8 cellular contexts compared by ENCODE assay signal in the genomic region with DNA sequence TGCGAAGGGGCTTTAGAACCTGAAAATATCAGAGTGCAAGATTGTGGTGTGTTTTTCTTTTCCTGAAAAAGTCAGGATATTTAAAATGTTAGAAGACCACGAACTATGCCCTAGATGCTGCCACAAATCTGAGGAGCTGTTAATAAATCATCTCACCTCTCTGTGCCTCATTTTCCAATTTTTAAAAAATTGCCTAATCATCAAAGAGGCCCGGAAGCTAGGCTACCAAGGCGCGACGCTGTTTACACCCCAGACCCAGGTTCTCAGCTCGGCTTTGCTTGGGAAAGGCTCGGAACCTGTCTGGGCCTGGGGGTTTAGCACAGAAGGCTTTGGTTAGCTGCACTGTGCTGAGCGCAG.
A peak's percentile ranks its signal among the peaks of the same experiment; 100 is the strongest.
DNase-seq lines count a peak whose midpoint lies in the region; ATAC-seq and TF ChIP-seq lines count a peak whose summit lies in the region.

No MANE protein-coding gene starts in this region.

- peak overlapping the region in 1 of 2 donors; percentile 51 for H3K9ac ChIP-seq in mucosa of rectum (ENCODE audit: low read depth in 1 of 2, low read length in 2 of 2)

- in situ Hi-C loops in astrocyte of the spinal cord (cut with HindIII; ENCODE audit: low sequenced_read_pairs) (no loop called here), transverse colon (cut with MboI; ENCODE audit: low pct_ligation_motif_present in 1 of 4, low pct_unique_long_range_greater_than_20kb in 1 of 4, low sequenced_read_pairs in 3 of 4) (no loop called here)

- H3K27me3 ChIP-seq in heart left ventricle: peaks cover 0 to 60% (median 0%) of the 10 kb centered on the region in 9 donors
- no peaks in the 10 kb centered on the region for H3K27me3 ChIP-seq in right cardiac atrium (ENCODE audit: control insufficient read depth, insufficient read depth)
- peaks cover 8% of the 10 kb centered on the region in 2 donors for H3K27me3 ChIP-seq in mucosa of rectum (ENCODE audit: control insufficient read depth in 2 of 2, insufficient read depth in 2 of 2, low read length in 2 of 2)
- no peaks in the 10 kb centered on the region for H3K27me3 ChIP-seq in transverse colon

- H3K27me3 Mint-ChIP-seq in natural killer cell treated with Interleukin-12 subunit alpha and Interleukin-12 subunit beta and Interleukin-15 and Interleukin-18, amount 100 ng/mL, for 72 hours: peaks cover 38 to 46% of the 10 kb centered on the region in 2 donors

- H3K4me3 Mint-ChIP-seq in natural killer cell treated with Interleukin-12 subunit alpha and Interleukin-12 subunit beta and Interleukin-15 and Interleukin-18, amount 100 ng/mL, for 72 hours: no peak overlapping the region

- no peaks in the 10 kb centered on the region for H3K4me1 Mint-ChIP-seq in natural killer cell treated with Interleukin-12 subunit alpha and Interleukin-12 subunit beta and Interleukin-15 and Interleukin-18, amount 100 ng/mL, for 72 hours (ENCODE audit: low read depth in 2 of 2)

- H3K27ac ChIP-seq in heart left ventricle (peak overlapping the region in 9 of 12 donors; percentile 42 to 79 (median 63)), right cardiac atrium (ENCODE audit: low read length) (no peak overlapping the region), mucosa of rectum (ENCODE audit: low read depth in 2 of 2, low read length in 2 of 2) (peak overlapping the region in 1 of 2 donors; percentile 13), transverse colon (peak overlapping the region; percentile 53 to 72 (median 58))

- ATAC-seq in heart left ventricle (no peak), right cardiac atrium (no peak), GM21515 (IDR thresholded peaks at IDR 0.05; ENCODE audit: unreplicated experiment) (no peak)
- no peak for ATAC-seq in natural killer cell treated with Interleukin-12 subunit alpha and Interleukin-12 subunit beta and Interleukin-15 and Interleukin-18, amount 100 ng/mL, for 72 hours

- no peak for TF ChIP-seq CTCF in heart left ventricle (IDR thresholded peaks at IDR 0.05)
- TF ChIP-seq CTCF in astrocyte of the spinal cord (IDR thresholded peaks at IDR 0.05; ENCODE audit: low read depth, low read length): no peak
- TF ChIP-seq CTCF in transverse colon (IDR thresholded peaks at IDR 0.05): no peak

- WGBS in heart left ventricle, 4 donors: 43 to 55% (median 51%) methylated on average over 9 of the region's 9 CpGs
- 51% methylated on average over 9 of the region's 9 CpGs for WGBS in right cardiac atrium
- 65% methylated on average over 9 of the region's 9 CpGs; no CpG with 5 or more reads in 1 of the 2 donors for WGBS in transverse colon (ENCODE audit: low coverage in 1 of 2), 2 donors

- H3K36me3 ChIP-seq in heart left ventricle (no peaks in the 10 kb centered on the region), mucosa of rectum (ENCODE audit: control insufficient read depth in 2 of 2, insufficient read depth in 2 of 2, low read length in 2 of 2) (no peaks in the 10 kb centered on the region), transverse colon (no peaks in the 10 kb centered on the region)

- peaks cover 0 to 26% (median 9%) of the 10 kb centered on the region in 12 donors for H3K4me1 ChIP-seq in heart left ventricle
- H3K4me1 ChIP-seq in right cardiac atrium (ENCODE audit: control insufficient read depth, insufficient read depth, low read length): peaks cover 5% of the 10 kb centered on the region
- H3K4me1 ChIP-seq in mucosa of rectum (ENCODE audit: control insufficient read depth in 2 of 2, insufficient read depth in 2 of 2, low read length in 2 of 2): peaks cover 3 to 6% of the 10 kb centered on the region in 2 donors
- peaks cover 0 to 17% (median 11%) of the 10 kb centered on the region in 4 donors for H3K4me1 ChIP-seq in transverse colon

- intact Hi-C loops in heart left ventricle (cut with DNase I) (loop anchor here in 1 of 10 donors (5.0 kb wide), 1 partner anchor 211 kb away; no protein-coding TSS in a partner anchor), right cardiac atrium (cut with DNase I) (no loop called here), transverse colon (cut with DNase I; ENCODE audit: low total_unique reads) (no loop called here)

- no peak for TF ChIP-seq POLR2A in heart left ventricle (IDR thresholded peaks at IDR 0.05)
- no peak for TF ChIP-seq POLR2A in transverse colon (IDR thresholded peaks at IDR 0.05)

- TF ChIP-seq EP300 in transverse colon (IDR thresholded peaks at IDR 0.05; ENCODE audit: low read depth): no peak

- H3K9me3 Mint-ChIP-seq in natural killer cell treated with Interleukin-12 subunit alpha and Interleukin-12 subunit beta and Interleukin-15 and Interleukin-18, amount 100 ng/mL, for 72 hours: no peaks in the 10 kb centered on the region

- H3K4me3 ChIP-seq in heart left ventricle (peak overlapping the region in 11 of 12 donors; percentile 30 to 61 (median 51)), right cardiac atrium (ENCODE audit: low read length) (no peak overlapping the region), astrocyte of the spinal cord (ENCODE audit: low read depth, low read length) (peak overlapping the region; percentile 5), mucosa of rectum (ENCODE audit: low read length in 2 of 2) (peak overlapping the region; percentile 7 to 25), transverse colon (peak overlapping the region in 2 of 4 donors; percentile 34 to 49)

- H3K9me3 ChIP-seq in heart left ventricle (peaks cover 0 to under 1% (median 0%) of the 10 kb centered on the region in 12 donors), right cardiac atrium (ENCODE audit: control insufficient read depth, low read length) (no peaks in the 10 kb centered on the region), mucosa of rectum (ENCODE audit: control insufficient read depth in 2 of 2, low read length in 2 of 2) (no peaks in the 10 kb centered on the region), transverse colon (no peaks in the 10 kb centered on the region)

- no peak overlapping the region for H3K27ac Mint-ChIP-seq in natural killer cell treated with Interleukin-12 subunit alpha and Interleukin-12 subunit beta and Interleukin-15 and Interleukin-18, amount 100 ng/mL, for 72 hours

- no peaks in the 10 kb centered on the region for H3K36me3 Mint-ChIP-seq in natural killer cell treated with Interleukin-12 subunit alpha and Interleukin-12 subunit beta and Interleukin-15 and Interleukin-18, amount 100 ng/mL, for 72 hours

- DNase-seq in heart left ventricle (no peak), right cardiac atrium (no peak), astrocyte of the spinal cord (ENCODE audit: low read depth, low spot score) (no peak), transverse colon (no peak)
- DNase-seq in activated effector memory CD4-positive, alpha-beta T cell treated with anti-CD3 and anti-CD28 coated beads, Interleukin-2, amount 50 U/mL, for 16 hours: no peak
- DNase-seq in natural killer cell treated with Interleukin-12 subunit alpha and Interleukin-12 subunit beta and Interleukin-15 and Interleukin-18, amount 100 ng/mL, for 72 hours (ENCODE audit: low spot score): no peak
